Comparison of ENCODE assay signal across 8 cellular contexts in the genomic region with DNA sequence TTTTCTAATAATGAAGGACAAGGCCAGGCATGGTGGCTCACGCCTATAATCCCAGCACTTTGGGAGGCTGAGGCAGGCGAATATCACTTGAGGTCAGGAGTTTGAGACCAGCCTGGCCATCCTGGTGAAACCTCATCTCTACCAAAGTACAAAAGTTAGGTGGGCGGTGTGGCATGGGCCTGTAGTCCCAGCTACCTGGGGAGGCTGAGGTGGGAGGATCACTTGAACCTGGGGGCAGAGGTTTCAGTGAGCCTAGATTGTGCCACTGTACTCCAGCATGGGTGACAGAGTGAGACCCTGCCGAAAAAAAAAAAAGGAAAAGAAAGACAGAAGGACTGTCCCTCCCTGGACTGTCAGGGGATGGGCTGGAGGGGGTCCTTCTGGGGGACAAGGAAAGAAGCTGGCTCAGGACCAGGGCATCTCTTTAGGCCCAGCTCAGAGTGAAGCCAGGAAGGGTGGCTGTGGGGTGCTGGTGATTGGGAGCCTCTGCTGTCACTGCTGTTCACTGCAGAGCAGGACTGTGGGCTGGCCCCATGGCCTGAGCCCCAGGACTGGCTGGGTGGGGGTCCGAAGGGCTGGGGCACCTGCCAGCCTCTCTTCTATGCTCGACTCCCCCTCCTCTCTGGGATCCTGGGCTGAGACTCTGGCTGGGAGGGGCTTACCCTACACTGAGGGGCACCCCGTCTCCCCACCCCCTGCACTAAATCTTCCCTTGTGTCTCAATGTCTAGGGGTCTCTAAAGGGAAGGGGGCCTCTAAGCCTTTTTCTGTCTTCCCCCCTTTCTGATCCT. TPM values are rescaled to one million over a fixed set of nuclear protein-coding genes. Genes with fewer than 3 reads are reported as not detected.
A peak's percentile ranks its signal among the peaks of the same experiment; 100 is the strongest.
DNase-seq lines count a peak whose midpoint lies in the region; ATAC-seq and TF ChIP-seq lines count a peak whose summit lies in the region.

No MANE protein-coding gene starts in this region.

- H3K9me3 ChIP-seq in fibroblast of lung (ENCODE audit: control insufficient read depth, insufficient read depth, low read depth, low read length): no peaks in the 10 kb centered on the region
- H3K9me3 ChIP-seq in WERI-Rb-1 (ENCODE audit: severe bottlenecking): no peaks in the 10 kb centered on the region

- ATAC-seq in SK-N-SH treated with all-trans-retinoic acid at 6 μM for 48 hours: 0 out of 3 replicates have a peak, but pooled peaks have one; percentile 1
- ATAC-seq in GM21717 (IDR thresholded peaks at IDR 0.05; ENCODE audit: unreplicated experiment): no peak
- ATAC-seq in HG03097 (IDR thresholded peaks at IDR 0.05; ENCODE audit: low FRiP score, unreplicated experiment): no peak

- H3K4me1 ChIP-seq in fibroblast of lung (ENCODE audit: control insufficient read depth, extremely low read depth, insufficient read depth, low read length): peaks cover 20% of the 10 kb centered on the region

- H3K9ac ChIP-seq in fibroblast of lung (ENCODE audit: insufficient read depth, low read length): peak overlapping the region; percentile 56

- H3K36me3 ChIP-seq in fibroblast of lung (ENCODE audit: control insufficient read depth, insufficient read depth, low read length): peaks cover 5% of the 10 kb centered on the region
- H3K36me3 ChIP-seq in WERI-Rb-1: no peaks in the 10 kb centered on the region

- H3K27me3 ChIP-seq in fibroblast of lung (ENCODE audit: control insufficient read depth, insufficient read depth, low read length): no peaks in the 10 kb centered on the region
- no peaks in the 10 kb centered on the region for H3K27me3 ChIP-seq in WERI-Rb-1 (ENCODE audit: insufficient read depth, low read depth, severe bottlenecking)

- H3K27ac ChIP-seq in fibroblast of lung (ENCODE audit: insufficient read depth, low read length): peak overlapping the region; percentile 54
- H3K27ac ChIP-seq in WERI-Rb-1: no peak overlapping the region

- H2AFZ ChIP-seq in fibroblast of lung (ENCODE audit: low read length): no peak overlapping the region

- H3K79me2 ChIP-seq in fibroblast of lung (ENCODE audit: control insufficient read depth, insufficient read depth, low read length): peaks cover 37% of the 10 kb centered on the region

- peak overlapping the region; percentile 69 for H3K4me2 ChIP-seq in fibroblast of lung (ENCODE audit: extremely low read depth, insufficient read depth, low read length)

- no peak for DNase-seq in fibroblast of lung (ENCODE audit: low read depth in 2 of 2)
- no peak for DNase-seq in retinal pigment epithelial cell (ENCODE audit: low read depth)
- no peak for DNase-seq in WERI-Rb-1
- DNase-seq in stimulated activated CD4-positive, alpha-beta T cell treated with anti-CD3 and anti-CD28 coated beads, Interleukin-4, amount 100 ng/mL, for 24 hours: no peak

- H3K4me3 ChIP-seq in GM08714 (ENCODE audit: low read length) (peak overlapping the region; percentile 68; the same call in 1 of the 2 replicates), fibroblast of lung (replicated peaks in 1 of 4; ENCODE audit: control extremely low read depth in 1 of 4, insufficient read depth in 1 of 4, low read depth in 3 of 4, low read length in 4 of 4) (peak overlapping the region; percentile 64 to 81 (median 73)), retinal pigment epithelial cell (ENCODE audit: low read length) (peak overlapping the region; percentile 65), WERI-Rb-1 (ENCODE audit: low read depth, low read length) (no peak overlapping the region)

- no peaks in the 10 kb centered on the region for H4K20me1 ChIP-seq in fibroblast of lung (ENCODE audit: control insufficient read depth, extremely low read depth, insufficient read depth, low read length)

- no peak for TF ChIP-seq CTCF in fibroblast of lung (conservative IDR thresholded peaks at IDR 0.05 in 1 of 2, IDR thresholded peaks at IDR 0.05 in 1 of 2; ENCODE audit: low read depth in 1 of 2, low read length in 2 of 2)
- no peak for TF ChIP-seq CTCF in retinal pigment epithelial cell (conservative IDR thresholded peaks at IDR 0.05; ENCODE audit: low read depth, low read length)
- TF ChIP-seq CTCF in WERI-Rb-1 (IDR thresholded peaks at IDR 0.05; ENCODE audit: low read depth, low read length): no peak

TF ChIP-seq in SK-N-SH treated with all-trans-retinoic acid at 6 μM for 48 hours, 23 proteins besides CTCF, POLR2A, EP300 and RAD21 (continues in another document):
- TF ChIP-seq PPARA (CRISPR knock-in tag; IDR thresholded peaks at IDR 0.05; ENCODE audit: borderline replicate concordance) (no peak), ZC3H10 (CRISPR knock-in tag; IDR thresholded peaks at IDR 0.05) (no peak), ARNTL (CRISPR knock-in tag; IDR thresholded peaks at IDR 0.05; ENCODE audit: borderline replicate concordance, low read depth) (no peak), ZNF70 (CRISPR knock-in tag; IDR thresholded peaks at IDR 0.05) (no peak), CSDC2 (CRISPR knock-in tag; IDR thresholded peaks at IDR 0.05) (no peak), OSR1 (CRISPR knock-in tag; IDR thresholded peaks at IDR 0.05) (no peak), GLIS3 (CRISPR knock-in tag; IDR thresholded peaks at IDR 0.05) (no peak), TCF4 (CRISPR knock-in tag; IDR thresholded peaks at IDR 0.05; ENCODE audit: borderline replicate concordance) (no peak), RARB (CRISPR knock-in tag; IDR thresholded peaks at IDR 0.05) (no peak), TOX (CRISPR knock-in tag; IDR thresholded peaks at IDR 0.05; ENCODE audit: borderline replicate concordance) (no peak), ZNF565 (CRISPR knock-in tag; conservative IDR thresholded peaks at IDR 0.05; ENCODE audit: low read depth) (no peak), ZFP30 (CRISPR knock-in tag; IDR thresholded peaks at IDR 0.05) (no peak), ESRRG (CRISPR knock-in tag; IDR thresholded peaks at IDR 0.05) (no peak), BACH2 (CRISPR knock-in tag; IDR thresholded peaks at IDR 0.05; ENCODE audit: borderline replicate concordance) (no peak)
- TF ChIP-seq, protein P1, sequence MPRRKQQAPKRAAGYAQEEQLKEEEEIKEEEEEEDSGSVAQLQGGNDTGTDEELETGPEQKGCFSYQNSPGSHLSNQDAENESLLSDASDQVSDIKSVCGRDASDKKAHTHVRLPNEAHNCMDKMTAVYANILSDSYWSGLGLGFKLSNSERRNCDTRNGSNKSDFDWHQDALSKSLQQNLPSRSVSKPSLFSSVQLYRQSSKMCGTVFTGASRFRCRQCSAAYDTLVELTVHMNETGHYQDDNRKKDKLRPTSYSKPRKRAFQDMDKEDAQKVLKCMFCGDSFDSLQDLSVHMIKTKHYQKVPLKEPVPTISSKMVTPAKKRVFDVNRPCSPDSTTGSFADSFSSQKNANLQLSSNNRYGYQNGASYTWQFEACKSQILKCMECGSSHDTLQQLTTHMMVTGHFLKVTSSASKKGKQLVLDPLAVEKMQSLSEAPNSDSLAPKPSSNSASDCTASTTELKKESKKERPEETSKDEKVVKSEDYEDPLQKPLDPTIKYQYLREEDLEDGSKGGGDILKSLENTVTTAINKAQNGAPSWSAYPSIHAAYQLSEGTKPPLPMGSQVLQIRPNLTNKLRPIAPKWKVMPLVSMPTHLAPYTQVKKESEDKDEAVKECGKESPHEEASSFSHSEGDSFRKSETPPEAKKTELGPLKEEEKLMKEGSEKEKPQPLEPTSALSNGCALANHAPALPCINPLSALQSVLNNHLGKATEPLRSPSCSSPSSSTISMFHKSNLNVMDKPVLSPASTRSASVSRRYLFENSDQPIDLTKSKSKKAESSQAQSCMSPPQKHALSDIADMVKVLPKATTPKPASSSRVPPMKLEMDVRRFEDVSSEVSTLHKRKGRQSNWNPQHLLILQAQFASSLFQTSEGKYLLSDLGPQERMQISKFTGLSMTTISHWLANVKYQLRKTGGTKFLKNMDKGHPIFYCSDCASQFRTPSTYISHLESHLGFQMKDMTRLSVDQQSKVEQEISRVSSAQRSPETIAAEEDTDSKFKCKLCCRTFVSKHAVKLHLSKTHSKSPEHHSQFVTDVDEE (CRISPR knock-in tag; IDR thresholded peaks at IDR 0.05): no peak
- TF ChIP-seq, protein P2, sequence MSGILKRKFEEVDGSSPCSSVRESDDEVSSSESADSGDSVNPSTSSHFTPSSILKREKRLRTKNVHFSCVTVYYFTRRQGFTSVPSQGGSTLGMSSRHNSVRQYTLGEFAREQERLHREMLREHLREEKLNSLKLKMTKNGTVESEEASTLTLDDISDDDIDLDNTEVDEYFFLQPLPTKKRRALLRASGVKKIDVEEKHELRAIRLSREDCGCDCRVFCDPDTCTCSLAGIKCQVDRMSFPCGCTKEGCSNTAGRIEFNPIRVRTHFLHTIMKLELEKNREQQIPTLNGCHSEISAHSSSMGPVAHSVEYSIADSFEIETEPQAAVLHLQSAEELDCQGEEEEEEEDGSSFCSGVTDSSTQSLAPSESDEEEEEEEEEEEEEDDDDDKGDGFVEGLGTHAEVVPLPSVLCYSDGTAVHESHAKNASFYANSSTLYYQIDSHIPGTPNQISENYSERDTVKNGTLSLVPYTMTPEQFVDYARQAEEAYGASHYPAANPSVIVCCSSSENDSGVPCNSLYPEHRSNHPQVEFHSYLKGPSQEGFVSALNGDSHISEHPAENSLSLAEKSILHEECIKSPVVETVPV (CRISPR knock-in tag; IDR thresholded peaks at IDR 0.05): no peak
- TF ChIP-seq, protein P3, sequence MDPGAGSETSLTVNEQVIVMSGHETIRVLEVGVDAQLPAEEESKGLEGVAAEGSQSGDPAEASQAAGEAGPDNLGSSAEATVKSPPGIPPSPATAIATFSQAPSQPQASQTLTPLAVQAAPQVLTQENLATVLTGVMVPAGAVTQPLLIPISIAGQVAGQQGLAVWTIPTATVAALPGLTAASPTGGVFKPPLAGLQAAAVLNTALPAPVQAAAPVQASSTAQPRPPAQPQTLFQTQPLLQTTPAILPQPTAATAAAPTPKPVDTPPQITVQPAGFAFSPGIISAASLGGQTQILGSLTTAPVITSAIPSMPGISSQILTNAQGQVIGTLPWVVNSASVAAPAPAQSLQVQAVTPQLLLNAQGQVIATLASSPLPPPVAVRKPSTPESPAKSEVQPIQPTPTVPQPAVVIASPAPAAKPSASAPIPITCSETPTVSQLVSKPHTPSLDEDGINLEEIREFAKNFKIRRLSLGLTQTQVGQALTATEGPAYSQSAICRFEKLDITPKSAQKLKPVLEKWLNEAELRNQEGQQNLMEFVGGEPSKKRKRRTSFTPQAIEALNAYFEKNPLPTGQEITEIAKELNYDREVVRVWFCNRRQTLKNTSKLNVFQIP (CRISPR knock-in tag; IDR thresholded peaks at IDR 0.05; ENCODE audit: borderline replicate concordance, low read depth): no peak

RNA-seq across cellular contexts. Expression of a gene that starts 0.9 kb away (rescaled TPM):
- 18.2 and 41.1 TPM in 2 replicates for total RNA-seq in fibroblast of lung
- 28.1 and 31.0 TPM in 2 replicates for polyA plus RNA-seq in fibroblast of lung
- polyA plus RNA-seq in fibroblast of lung (2012): 71.0 and 72.1 TPM in 2 replicates
- 114 and 139 TPM in 2 replicates for polyA minus RNA-seq in fibroblast of lung (ENCODE audit: low replicate concordance)
